Comparison of ENCODE assay signal across 17 cellular contexts in the genomic region with DNA sequence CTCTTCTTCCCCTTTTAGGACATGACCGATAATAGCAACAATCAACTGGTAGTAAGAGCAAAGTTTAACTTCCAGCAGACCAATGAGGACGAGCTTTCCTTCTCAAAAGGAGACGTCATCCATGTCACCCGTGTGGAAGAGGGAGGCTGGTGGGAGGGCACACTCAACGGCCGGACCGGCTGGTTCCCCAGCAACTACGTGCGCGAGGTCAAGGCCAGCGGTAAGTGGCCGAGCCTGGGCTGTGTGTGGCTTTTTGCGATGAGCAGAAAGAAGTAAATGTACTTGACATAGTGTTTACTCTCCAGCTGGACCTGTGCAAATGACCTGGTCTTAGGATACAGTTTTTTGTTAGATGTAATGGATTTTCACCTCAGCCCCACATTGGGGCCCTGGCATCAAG.
DNase-seq lines count a peak whose midpoint lies in the region; ATAC-seq and TF ChIP-seq lines count a peak whose summit lies in the region.
"Had no signal": no experiment of that assay in that cellular context is flagged by ENCODE, and none has a peak within 500 bp of the region (broad histone marks: within the 10 kb centered on the region; RNA-seq: fewer than 3 reads in every experiment).

No MANE protein-coding gene starts in this region.

- no peak overlapping the region for H3K9ac ChIP-seq in liver (ENCODE audit: low read depth in 1 of 2, low read length in 2 of 2)

- peak overlapping the region; percentile 48 to 60 for H3K27ac ChIP-seq in liver (ENCODE audit: low read depth in 1 of 2, low read length in 2 of 2)
- no peak overlapping the region for H3K27ac ChIP-seq in CD4-positive, alpha-beta memory T cell (ENCODE audit: low read depth, low read length)

- peaks cover 27% of the 10 kb centered on the region for H3K36me3 Mint-ChIP-seq in brain
- H3K36me3 Mint-ChIP-seq in stimulated activated effector memory CD8-positive, alpha-beta T cell treated with anti-CD3 and anti-CD28 coated beads, Interleukin-12 subunit alpha, Interleukin-12 subunit beta, amount 100 ng/mL, for 72 hours, result peaks cover 25% of the 10 kb centered on the region
- peaks cover 0 to 28% of the 10 kb centered on the region in 2 donors for H3K36me3 Mint-ChIP-seq in CD4-positive, alpha-beta memory T cell
- H3K36me3 Mint-ChIP-seq: activated naive CD8-positive, alpha-beta T cell treated with anti-CD3 and anti-CD28 coated beads for 36 hours had no signal

- H3K9me3 ChIP-seq in liver (ENCODE audit: control insufficient read depth in 4 of 4, low read length in 3 of 4), result no peaks in the 10 kb centered on the region
- H3K9me3 ChIP-seq in CD4-positive, alpha-beta memory T cell (ENCODE audit: control insufficient read depth in 1 of 2, low read length in 2 of 2), result no peaks in the 10 kb centered on the region
- H3K9me3 ChIP-seq: sigmoid colon had no signal

- TF ChIP-seq RAD21 in liver (IDR thresholded peaks at IDR 0.05), result peak; percentile 8 to 31

- POLR2A ChIA-PET in CD4-positive, alpha-beta memory T cell (lab: Charles Lee; ENCODE audit: partially characterized antibody), result no interaction called here

- H3K36me3 ChIP-seq in liver (ENCODE audit: control insufficient read depth in 4 of 4, insufficient read depth in 3 of 4, low read depth in 1 of 4, low read length in 3 of 4), result peaks cover 0 to 4% (median 0%) of the 10 kb centered on the region in 4 donors
- peaks cover 8% of the 10 kb centered on the region for H3K36me3 ChIP-seq in CD4-positive, alpha-beta memory T cell (ENCODE audit: insufficient read depth, low read length)
- H3K36me3 ChIP-seq: sigmoid colon had no signal

- no peaks in the 10 kb centered on the region for H3K27me3 Mint-ChIP-seq in brain
- H3K27me3 Mint-ChIP-seq in CD4-positive, alpha-beta memory T cell, result no peaks in the 10 kb centered on the region
- H3K27me3 Mint-ChIP-seq: activated naive CD8-positive, alpha-beta T cell treated with anti-CD3 and anti-CD28 coated beads for 36 hours; central memory CD8-positive, alpha-beta T cell had no signal

- H3K27ac Mint-ChIP-seq in brain, result peak overlapping the region in 4 of 5 experiments; percentile 41 to 81 (median 55)
- peak overlapping the region; percentile 52 for H3K27ac Mint-ChIP-seq in stimulated activated effector memory CD8-positive, alpha-beta T cell treated with anti-CD3 and anti-CD28 coated beads, Interleukin-12 subunit alpha, Interleukin-12 subunit beta, amount 100 ng/mL, for 72 hours
- H3K27ac Mint-ChIP-seq in CD4-positive, alpha-beta memory T cell, result peak overlapping the region in 3 of 7 donors; percentile 30 to 57 (median 39)
- H3K27ac Mint-ChIP-seq: activated naive CD8-positive, alpha-beta T cell treated with anti-CD3 and anti-CD28 coated beads for 36 hours had no signal

- peaks cover 8 to 45% (median 35%) of the 10 kb centered on the region in 4 donors for H3K4me1 ChIP-seq in liver (ENCODE audit: control insufficient read depth in 4 of 4, insufficient read depth in 4 of 4, low read length in 3 of 4)
- H3K4me1 ChIP-seq in CD4-positive, alpha-beta memory T cell (ENCODE audit: insufficient read depth, low read length), result no peaks in the 10 kb centered on the region

- CTCF ChIA-PET in CD4-positive, alpha-beta memory T cell (lab: Charles Lee; ENCODE audit: partially characterized antibody), result interaction anchor here (0.8 to 11.9 kb wide), 3 partner anchors 7 to 150 kb away, joined by 4 to 144 read pairs (median 14); no protein-coding TSS in a partner anchor

- 20% methylated on average over 13 of the region's 13 CpGs for WGBS in liver

- H3K9me3 Mint-ChIP-seq in brain, result no peaks in the 10 kb centered on the region
- no peaks in the 10 kb centered on the region for H3K9me3 Mint-ChIP-seq in stimulated activated effector memory CD8-positive, alpha-beta T cell treated with anti-CD3 and anti-CD28 coated beads, Interleukin-12 subunit alpha, Interleukin-12 subunit beta, amount 100 ng/mL, for 72 hours
- H3K9me3 Mint-ChIP-seq in CD4-positive, alpha-beta memory T cell, result no peaks in the 10 kb centered on the region
- H3K9me3 Mint-ChIP-seq: activated naive CD8-positive, alpha-beta T cell treated with anti-CD3 and anti-CD28 coated beads for 36 hours; central memory CD8-positive, alpha-beta T cell had no signal

- H3K4me1 Mint-ChIP-seq in brain, result peaks cover 72% of the 10 kb centered on the region
- peaks cover 47% of the 10 kb centered on the region for H3K4me1 Mint-ChIP-seq in stimulated activated effector memory CD8-positive, alpha-beta T cell treated with anti-CD3 and anti-CD28 coated beads, Interleukin-12 subunit alpha, Interleukin-12 subunit beta, amount 100 ng/mL, for 72 hours
- H3K4me1 Mint-ChIP-seq in CD4-positive, alpha-beta memory T cell, result peaks cover 26 to 43% (median 28%) of the 10 kb centered on the region in 4 donors

- intact Hi-C loops in CD4-positive, alpha-beta memory T cell (cut with micrococcal nuclease), result no loop called here

- no peak overlapping the region for H3K4me3 Mint-ChIP-seq in brain
- H3K4me3 Mint-ChIP-seq in stimulated activated effector memory CD8-positive, alpha-beta T cell treated with anti-CD3 and anti-CD28 coated beads, Interleukin-12 subunit alpha, Interleukin-12 subunit beta, amount 100 ng/mL, for 72 hours, result no peak overlapping the region
- H3K4me3 Mint-ChIP-seq in CD4-positive, alpha-beta memory T cell, result no peak overlapping the region
- H3K4me3 Mint-ChIP-seq: activated naive CD8-positive, alpha-beta T cell treated with anti-CD3 and anti-CD28 coated beads for 36 hours; central memory CD8-positive, alpha-beta T cell had no signal

- H3K4me3 ChIP-seq in liver (ENCODE audit: low read depth in 1 of 3, low read length in 3 of 3), result no peak overlapping the region
- no peak overlapping the region for H3K4me3 ChIP-seq in CD4-positive, alpha-beta memory T cell (ENCODE audit: low read length in 2 of 2)
- H3K4me3 ChIP-seq: sigmoid colon had no signal

- peak; percentile 32 for DNase-seq in CD1c-positive myeloid dendritic cell (ENCODE audit: extremely low spot score)
- no peak for DNase-seq in stimulated activated effector memory CD8-positive, alpha-beta T cell treated with anti-CD3 and anti-CD28 coated beads, Interleukin-12 subunit alpha, Interleukin-12 subunit beta, amount 100 ng/mL, for 72 hours (ENCODE audit: low spot score in 2 of 2)
- no peak for DNase-seq in CD4-positive, alpha-beta memory T cell
- no peak for DNase-seq in activated naive CD4-positive, alpha-beta T cell treated with Interleukin-2 at 50 U/mL for 16 hours
- DNase-seq in NCI-H1930 (lab: John Stamatoyannopoulos, UW), result no peak
- DNase-seq: activated CD4-positive, alpha-beta T cell treated with anti-CD3 and anti-CD28 coated beads for 48 hours; activated naive CD8-positive, alpha-beta T cell treated with anti-CD3 and anti-CD28 coated beads for 36 hours; activated T-cell treated with anti-CD3 and anti-CD28 coated beads, Interleukin-2, amount 50 U/mL, for 1 hour; mesenchymal stem cell; NCI-H1694 treated with DMSO at 0.1 percent for 48 hours; NCI-H524; OCI-M1; sigmoid colon had no signal

- TF ChIP-seq CTCF in brain (conservative IDR thresholded peaks at IDR 0.05) (no peak), liver (IDR thresholded peaks at IDR 0.05; ENCODE audit: low read depth, low read length, missing input control) (no peak)

- H3K27me3 ChIP-seq in liver (ENCODE audit: control insufficient read depth in 4 of 4, insufficient read depth in 4 of 4, low read length in 3 of 4), result no peaks in the 10 kb centered on the region
- no peaks in the 10 kb centered on the region for H3K27me3 ChIP-seq in CD4-positive, alpha-beta memory T cell (ENCODE audit: insufficient read depth, low read length)
- H3K27me3 ChIP-seq: sigmoid colon had no signal

- ATAC-seq in stimulated activated effector memory CD8-positive, alpha-beta T cell treated with anti-CD3 and anti-CD28 coated beads, Interleukin-12 subunit alpha, Interleukin-12 subunit beta, amount 100 ng/mL, for 72 hours, result no peak
- no peak for ATAC-seq in GM21360 (IDR thresholded peaks at IDR 0.05; ENCODE audit: unreplicated experiment)

TF ChIP-seq in liver, 16 proteins besides CTCF, POLR2A, EP300 and RAD21 (continues in another document):
- TF ChIP-seq SP1 (IDR thresholded peaks at IDR 0.05) (peak; percentile 86), FOXA2 (IDR thresholded peaks at IDR 0.05) (no peak), YY1 (IDR thresholded peaks at IDR 0.05) (peak; percentile 54), FOXA1 (IDR thresholded peaks at IDR 0.05) (no peak), HNF4A (conservative IDR thresholded peaks at IDR 0.05) (peak; percentile 69 to 70), RXRA (IDR thresholded peaks at IDR 0.05) (peak; percentile 81 to 82), EGR1 (IDR thresholded peaks at IDR 0.05; ENCODE audit: low read depth in 2 of 2) (no peak), HNF4G (IDR thresholded peaks at IDR 0.05) (peak; percentile 19)
- TF ChIP-seq, protein P1, sequence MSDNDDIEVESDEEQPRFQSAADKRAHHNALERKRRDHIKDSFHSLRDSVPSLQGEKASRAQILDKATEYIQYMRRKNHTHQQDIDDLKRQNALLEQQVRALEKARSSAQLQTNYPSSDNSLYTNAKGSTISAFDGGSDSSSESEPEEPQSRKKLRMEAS (IDR thresholded peaks at IDR 0.05), result no peak
- TF ChIP-seq, protein P2, sequence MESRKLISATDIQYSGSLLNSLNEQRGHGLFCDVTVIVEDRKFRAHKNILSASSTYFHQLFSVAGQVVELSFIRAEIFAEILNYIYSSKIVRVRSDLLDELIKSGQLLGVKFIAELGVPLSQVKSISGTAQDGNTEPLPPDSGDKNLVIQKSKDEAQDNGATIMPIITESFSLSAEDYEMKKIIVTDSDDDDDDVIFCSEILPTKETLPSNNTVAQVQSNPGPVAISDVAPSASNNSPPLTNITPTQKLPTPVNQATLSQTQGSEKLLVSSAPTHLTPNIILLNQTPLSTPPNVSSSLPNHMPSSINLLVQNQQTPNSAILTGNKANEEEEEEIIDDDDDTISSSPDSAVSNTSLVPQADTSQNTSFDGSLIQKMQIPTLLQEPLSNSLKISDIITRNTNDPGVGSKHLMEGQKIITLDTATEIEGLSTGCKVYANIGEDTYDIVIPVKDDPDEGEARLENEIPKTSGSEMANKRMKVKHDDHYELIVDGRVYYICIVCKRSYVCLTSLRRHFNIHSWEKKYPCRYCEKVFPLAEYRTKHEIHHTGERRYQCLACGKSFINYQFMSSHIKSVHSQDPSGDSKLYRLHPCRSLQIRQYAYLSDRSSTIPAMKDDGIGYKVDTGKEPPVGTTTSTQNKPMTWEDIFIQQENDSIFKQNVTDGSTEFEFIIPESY (IDR thresholded peaks at IDR 0.05), result no peak
- TF ChIP-seq, protein P3, sequence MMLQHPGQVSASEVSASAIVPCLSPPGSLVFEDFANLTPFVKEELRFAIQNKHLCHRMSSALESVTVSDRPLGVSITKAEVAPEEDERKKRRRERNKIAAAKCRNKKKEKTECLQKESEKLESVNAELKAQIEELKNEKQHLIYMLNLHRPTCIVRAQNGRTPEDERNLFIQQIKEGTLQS (IDR thresholded peaks at IDR 0.05), result no peak
